Comparison of ENCODE assay signal across 9 cellular contexts in the genomic region with DNA sequence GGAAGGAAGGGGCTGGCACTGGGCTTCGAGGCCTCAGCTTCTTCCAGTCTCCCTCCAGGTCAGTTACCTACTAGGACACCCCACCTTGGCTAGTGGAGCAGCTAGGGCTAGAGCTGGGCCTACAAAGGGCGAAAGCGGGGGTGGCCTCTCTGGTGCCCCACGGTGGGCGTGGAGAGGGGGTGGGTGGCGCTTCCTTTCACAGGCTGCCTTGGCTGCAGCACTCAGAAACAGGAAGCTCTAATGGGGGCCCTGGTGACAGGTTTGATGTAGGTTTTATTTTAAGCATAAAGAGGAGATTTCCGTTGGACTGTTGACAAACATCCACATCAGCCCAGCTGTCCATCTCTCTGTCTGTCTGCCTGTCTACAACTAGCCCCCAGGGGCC. TPM values are rescaled to one million over a fixed set of nuclear protein-coding genes. Genes with fewer than 3 reads are reported as not detected.
DNase-seq lines count a peak whose midpoint lies in the region; ATAC-seq and TF ChIP-seq lines count a peak whose summit lies in the region.
"Had no signal": no experiment of that assay in that cellular context is flagged by ENCODE, and none has a peak within 500 bp of the region (broad histone marks: within the 10 kb centered on the region; RNA-seq: fewer than 3 reads in every experiment).

No MANE protein-coding gene starts in this region.

- no TSS peak for BruUV-seq in OCI-LY7 (replicated peaks; lab: Mats Ljungman, UMichigan)

- no peaks in the 10 kb centered on the region for H4K20me1 ChIP-seq in OCI-LY7 (ENCODE audit: insufficient read depth, low read length)

- peaks cover 28% of the 10 kb centered on the region; the same call in 1 of the 2 replicates for H3K79me2 ChIP-seq in OCI-LY7 (ENCODE audit: insufficient read depth, low read depth, low read length)

- peaks cover 10% of the 10 kb centered on the region for H3K36me3 Mint-ChIP-seq in activated T-helper 17 cell treated with anti-CD3 and anti-CD28 coated beads, Interleukin-2, amount 50 U/mL, for 72 hours (ENCODE audit: low read depth)

- no peak for TF ChIP-seq CTCF in OCI-LY7 (conservative IDR thresholded peaks at IDR 0.05; ENCODE audit: low read length)

- DNase-seq in OCI-LY7 (ENCODE audit: low spot score) (peak; percentile 88), mucosa of gallbladder (ENCODE audit: low spot score) (no peak), Right ventricle myocardium inferior (ENCODE audit: missing footprints) (no peak), DMS79 (lab: John Stamatoyannopoulos, UW) (no peak)
- DNase-seq in stimulated activated CD4-positive, alpha-beta T cell treated with anti-CD3 and anti-CD28 coated beads, Interleukin-1b, Interleukin-23, amount 100 ng/mL, for 48 hours: peak; percentile 26

- intact Hi-C loops in OCI-LY7 (cut with micrococcal nuclease; ENCODE audit: unreplicated experiment): no loop called here
- intact Hi-C loops in Right ventricle myocardium inferior (cut with DNase I): loop anchor here (10.0 kb wide), 1 partner anchor 268 kb away; a partner anchor contains a TSS

- CTCF ChIA-PET in OCI-LY7 (lab: Charles Lee; ENCODE audit: unreplicated experiment): interaction anchor here (0.9 to 1.6 kb wide), 4 partner anchors 9 to 108 kb away, joined by 4 to 5 read pairs (median 4); a partner anchor contains a TSS

- peak overlapping the region; percentile 77 for H3K4me3 ChIP-seq in OCI-LY7 (ENCODE audit: low read depth, low read length, poor library complexity, severe bottlenecking)

- H3K27ac ChIP-seq in OCI-LY7 (ENCODE audit: low read depth, low read length, poor library complexity, severe bottlenecking): peak overlapping the region; percentile 80
- H3K27ac ChIP-seq: VCaP had no signal

- ATAC-seq in GM18511 (IDR thresholded peaks at IDR 0.05; ENCODE audit: unreplicated experiment) (peak; percentile 62), GM18519 (IDR thresholded peaks at IDR 0.05; ENCODE audit: low FRiP score, unreplicated experiment) (no peak), Right ventricle myocardium inferior (no peak)
- peak; percentile 14 for ATAC-seq in activated T-helper 17 cell treated with anti-CD3 and anti-CD28 coated beads, Interleukin-2, amount 50 U/mL, for 72 hours (replicated peaks)

- peak overlapping the region; percentile 81 for H3K4me2 ChIP-seq in OCI-LY7 (ENCODE audit: low read length)

- H3K9me3 ChIP-seq in OCI-LY7 (ENCODE audit: low read length): no peaks in the 10 kb centered on the region

- peak overlapping the region; percentile 82 for H3K27ac Mint-ChIP-seq in activated T-helper 17 cell treated with anti-CD3 and anti-CD28 coated beads, Interleukin-2, amount 50 U/mL, for 72 hours

- peak overlapping the region; percentile 84 for H3K4me3 Mint-ChIP-seq in activated T-helper 17 cell treated with anti-CD3 and anti-CD28 coated beads, Interleukin-2, amount 50 U/mL, for 72 hours

- H3K9me3 Mint-ChIP-seq in activated T-helper 17 cell treated with anti-CD3 and anti-CD28 coated beads, Interleukin-2, amount 50 U/mL, for 72 hours: no peaks in the 10 kb centered on the region

- no peaks in the 10 kb centered on the region for H3K9me2 ChIP-seq in OCI-LY7 (ENCODE audit: insufficient read depth, low read length)

- no peaks in the 10 kb centered on the region for H3K27me3 Mint-ChIP-seq in activated T-helper 17 cell treated with anti-CD3 and anti-CD28 coated beads, Interleukin-2, amount 50 U/mL, for 72 hours

- H3K36me3 ChIP-seq in OCI-LY7 (ENCODE audit: insufficient read depth, low read length): peaks cover 4% of the 10 kb centered on the region

- H3K4me1 ChIP-seq in OCI-LY7 (ENCODE audit: insufficient read depth, low read length, poor library complexity, severe bottlenecking): peaks cover 62% of the 10 kb centered on the region

- H2AFZ ChIP-seq in OCI-LY7 (ENCODE audit: low read length): no peak overlapping the region; the same call in 1 of the 2 replicates

- POLR2A ChIA-PET in OCI-LY7 (lab: Charles Lee): interaction anchor here (0.5 to 2.7 kb wide), 8 partner anchors 8 to 656 kb away, joined by 3 to 40 read pairs (median 3); a partner anchor contains a TSS

- peaks cover 23% of the 10 kb centered on the region for H3K4me1 Mint-ChIP-seq in activated T-helper 17 cell treated with anti-CD3 and anti-CD28 coated beads, Interleukin-2, amount 50 U/mL, for 72 hours

RNA-seq across cellular contexts. Expression of a gene that starts 13.4 kb away (rescaled TPM):
- total RNA-seq in OCI-LY7 (2014; rRNA removed; shearing (Covaris generic)): 15.9 and 16.2 TPM in 2 replicates
- total RNA-seq in OCI-LY7 (2022) (28.2 and 36.4 TPM in 2 replicates), mucosa of gallbladder (16.1 TPM), Right ventricle myocardium inferior (2.6 TPM)
- 10 to 100 TPM; 17.4 to 20.8 TPM for total RNA-seq in activated T-helper 17 cell treated with anti-CD3 and anti-CD28 coated beads, Interleukin-2, amount 50 U/mL, for 72 hours

Comparison
In these comparisons a context has a peak if more than half of its experiments do, and no peak if none do; other contexts are left out.
1. ATAC-seq: peak in GM18511 (single experiment) and activated T-helper 17 cell treated with anti-CD3 and anti-CD28 coated beads, Interleukin-2, amount 50 U/mL, for 72 hours (single experiment); none in GM18519 (single experiment) and Right ventricle myocardium inferior (single experiment).
2. DNase-seq: peak in OCI-LY7 (single experiment) and stimulated activated CD4-positive, alpha-beta T cell treated with anti-CD3 and anti-CD28 coated beads, Interleukin-1b, Interleukin-23, amount 100 ng/mL, for 48 hours (single experiment); none in mucosa of gallbladder (single experiment), Right ventricle myocardium inferior (single experiment) and DMS79 (single experiment).